ENCODE assay signal across 17 cellular contexts in the genomic region with DNA sequence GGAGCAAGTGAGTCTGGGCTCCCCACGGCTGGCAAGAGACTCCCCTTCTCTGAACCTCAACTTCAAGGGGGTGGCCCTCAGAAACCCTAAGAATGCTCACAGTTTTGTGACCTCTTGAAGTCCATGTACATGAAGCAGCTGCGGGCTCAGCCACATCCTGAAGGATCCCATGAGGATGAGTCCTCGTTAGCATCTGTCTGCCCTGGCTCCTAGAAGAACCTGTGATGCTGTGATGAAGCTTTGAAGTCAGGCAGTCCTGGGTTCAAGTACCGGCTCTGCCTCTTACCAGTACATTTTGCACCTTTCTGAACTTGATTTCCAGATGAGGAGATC. TPM values are rescaled to one million over a fixed set of nuclear protein-coding genes. Genes with fewer than 3 reads are reported as not detected.
DNase-seq lines count a peak whose midpoint lies in the region; ATAC-seq and TF ChIP-seq lines count a peak whose summit lies in the region.
"Had no signal": no experiment of that assay in that cellular context is flagged by ENCODE, and none has a peak within 500 bp of the region (broad histone marks: within the 10 kb centered on the region; RNA-seq: fewer than 3 reads in every experiment).

No MANE protein-coding gene starts in this region.

- no peak for ATAC-seq in right lobe of liver
- no peak for ATAC-seq in HG02938 (IDR thresholded peaks at IDR 0.05; ENCODE audit: unreplicated experiment)

- peaks cover 15% of the 10 kb centered on the region for H3K36me3 Mint-ChIP-seq in Calu3 (ENCODE audit: insufficient read depth, unreplicated experiment)
- H3K36me3 Mint-ChIP-seq: activated naive CD8-positive, alpha-beta T cell treated with anti-CD3 and anti-CD28 coated beads for 36 hours; naive thymus-derived CD4-positive, alpha-beta T cell had no signal

- CTCF ChIA-PET in Calu3 (lab: Charles Lee) (interaction anchor here (1.0 kb wide), 1 partner anchor 137 kb away, joined by 3 read pairs; no protein-coding TSS in a partner anchor), RWPE1 (lab: Yijun Ruan, JAX) (interaction anchor here (0.5 to 0.6 kb wide), 2 partner anchors 44 to 59 kb away, joined by 3 to 6 read pairs; no protein-coding TSS in a partner anchor)

- H3K4me2 ChIP-seq in skeletal muscle satellite cell (ENCODE audit: low read length) = no peak overlapping the region

- DNase-seq in Calu3 (no peak), RWPE1 (ENCODE audit: low spot score) (no peak), right lobe of liver (no peak), NCI-H524 (lab: John Stamatoyannopoulos, UW) (no peak)
- no peak for DNase-seq in effector CD8-positive, alpha-beta T cell (lab: John Stamatoyannopoulos, UW)
- DNase-seq: activated naive CD8-positive, alpha-beta T cell treated with anti-CD3 and anti-CD28 coated beads for 36 hours; naive thymus-derived CD4-positive, alpha-beta T cell; NCI-H1694 treated with DMSO at 0.1 percent for 48 hours; NCI-H226; psoas muscle; stimulated activated CD8-positive, alpha-beta memory T cell treated with anti-CD3 and anti-CD28 coated beads, Interleukin-4, amount 100 ng/mL, for 48 hours; SW 1271 had no signal

- TF ChIP-seq POLR2A in right lobe of liver (IDR thresholded peaks at IDR 0.05) = no peak

- no peaks in the 10 kb centered on the region for H3K27me3 ChIP-seq in right lobe of liver
- H3K27me3 ChIP-seq in skeletal muscle satellite cell (ENCODE audit: control insufficient read depth, insufficient read depth, low read length) = no peaks in the 10 kb centered on the region

- peak overlapping the region; percentile 68 for H3K27ac Mint-ChIP-seq in Calu3 (ENCODE audit: unreplicated experiment)
- H3K27ac Mint-ChIP-seq: activated naive CD8-positive, alpha-beta T cell treated with anti-CD3 and anti-CD28 coated beads for 36 hours; activated T-helper 1 cell treated with anti-CD3 and anti-CD28 coated beads, Interleukin-12 subunit alpha, Interleukin-12 subunit beta, Interleukin-2, Interleukin-4 antibody, amounts not matched to agents 30 ng/mL and 10 ng/mL and 1 ng/mL, durations not matched to agents 14 hours and 24 hours and 36 hours; naive thymus-derived CD4-positive, alpha-beta T cell had no signal

- H3K4me1 ChIP-seq in right lobe of liver (peaks cover 0 to 75% (median 36%) of the 10 kb centered on the region in 4 donors), skeletal muscle satellite cell (ENCODE audit: control insufficient read depth, insufficient read depth, low read length) (peaks cover 44% of the 10 kb centered on the region)
- H3K4me1 ChIP-seq: psoas muscle had no signal

- H3K4me3 Mint-ChIP-seq in Calu3 (ENCODE audit: low read depth, unreplicated experiment) = peak overlapping the region; percentile 50
- H3K4me3 Mint-ChIP-seq: activated naive CD8-positive, alpha-beta T cell treated with anti-CD3 and anti-CD28 coated beads for 36 hours; activated T-helper 1 cell treated with anti-CD3 and anti-CD28 coated beads, Interleukin-12 subunit alpha, Interleukin-12 subunit beta, Interleukin-2, Interleukin-4 antibody, amounts not matched to agents 30 ng/mL and 10 ng/mL and 1 ng/mL, durations not matched to agents 14 hours and 24 hours and 36 hours; naive thymus-derived CD4-positive, alpha-beta T cell had no signal

- BruUV-seq in Calu3 (replicated peaks; lab: Mats Ljungman, UMichigan) = no TSS peak

- intact Hi-C loops in Calu3 (cut with micrococcal nuclease; ENCODE audit: unreplicated experiment) (loop anchor here (5.0 kb wide), 1 partner anchor 35 kb away; no protein-coding TSS in a partner anchor), right lobe of liver (cut with DNase I) (loop anchor here in 1 of 2 donors (10.0 kb wide), 1 partner anchor 52 kb away; no protein-coding TSS in a partner anchor)

- no peaks in the 10 kb centered on the region for H3K27me3 Mint-ChIP-seq in Calu3 (ENCODE audit: unreplicated experiment)

- peak overlapping the region; percentile 50 for H3K9ac ChIP-seq in skeletal muscle satellite cell (ENCODE audit: low read depth, low read length)
- H3K9ac ChIP-seq: GM23248 had no signal

- no peak overlapping the region for H3K4me3 ChIP-seq in right lobe of liver
- no peak overlapping the region for H3K4me3 ChIP-seq in skeletal muscle satellite cell (ENCODE audit: low read length)
- H3K4me3 ChIP-seq: coronary artery, GM23248, psoas muscle had no signal

- H3K9me3 ChIP-seq in right lobe of liver (no peaks in the 10 kb centered on the region), skeletal muscle satellite cell (replicated peaks; ENCODE audit: low read length) (no peaks in the 10 kb centered on the region)
- H3K9me3 ChIP-seq: psoas muscle had no signal

- TF ChIP-seq CTCF in Calu3 (IDR thresholded peaks at IDR 0.05; ENCODE audit: unreplicated experiment) = no peak
- no peak for TF ChIP-seq CTCF in RWPE1 (conservative IDR thresholded peaks at IDR 0.05; ENCODE audit: low read depth)
- TF ChIP-seq CTCF in right lobe of liver (IDR thresholded peaks at IDR 0.05) = no peak

- H3K4me1 Mint-ChIP-seq in Calu3 (ENCODE audit: low read depth, unreplicated experiment) = peaks cover 49% of the 10 kb centered on the region
- H3K4me1 Mint-ChIP-seq: activated naive CD8-positive, alpha-beta T cell treated with anti-CD3 and anti-CD28 coated beads for 36 hours; naive thymus-derived CD4-positive, alpha-beta T cell had no signal

- no peaks in the 10 kb centered on the region for H3K9me3 Mint-ChIP-seq in Calu3 (ENCODE audit: low read depth, unreplicated experiment)
- H3K9me3 Mint-ChIP-seq: activated naive CD8-positive, alpha-beta T cell treated with anti-CD3 and anti-CD28 coated beads for 36 hours; activated T-helper 1 cell treated with anti-CD3 and anti-CD28 coated beads, Interleukin-12 subunit alpha, Interleukin-12 subunit beta, Interleukin-2, Interleukin-4 antibody, amounts not matched to agents 30 ng/mL and 10 ng/mL and 1 ng/mL, durations not matched to agents 14 hours and 24 hours and 36 hours; naive thymus-derived CD4-positive, alpha-beta T cell had no signal

- H3K36me3 ChIP-seq in right lobe of liver (no peaks in the 10 kb centered on the region), skeletal muscle satellite cell (ENCODE audit: insufficient read depth, low read length) (no peaks in the 10 kb centered on the region)

- 80% methylated on average over 3 of the region's 4 CpGs for WGBS in right lobe of liver (ENCODE audit: insufficient coverage, low coverage, low lambda C conversion rate, missing lambda C conversion rate)

- peak overlapping the region; percentile 99 for H3K27ac ChIP-seq in RWPE1
- H3K27ac ChIP-seq in right lobe of liver = peak overlapping the region; percentile 49 to 87 (median 58)
- H3K27ac ChIP-seq: coronary artery, GM23248, psoas muscle had no signal

- POLR2A ChIA-PET in RWPE1 (lab: Yijun Ruan, JAX; ENCODE audit: low non-redundant PET) = no interaction called here

RNA-seq across cellular contexts. Expression of a gene that starts 38.1 kb away (rescaled TPM):
- total RNA-seq in Calu3 (2022) = 118 and 136 TPM in 2 replicates
- 100 to 1,000 TPM; 260 to 452 (median 415) TPM for total RNA-seq in right lobe of liver
- total RNA-seq in skeletal muscle satellite cell (2012; rRNA removed) = 3.1 and 3.3 TPM in 2 replicates
